In genomic region chr3:41274944-41275668, GRCh38 we compare ENCODE assay signal across 10 cellular contexts.
A peak's percentile ranks its signal among the peaks of the same experiment; 100 is the strongest.
DNase-seq lines count a peak whose midpoint lies in the region; ATAC-seq and TF ChIP-seq lines count a peak whose summit lies in the region.
"Had no signal": no experiment of that assay in that cellular context is flagged by ENCODE, and none has a peak within 500 bp of the region (broad histone marks: within the 10 kb centered on the region; RNA-seq: fewer than 3 reads in every experiment).

No MANE protein-coding gene starts in this region.

- H3K27me3 ChIP-seq in mammary epithelial cell (ENCODE audit: insufficient read depth, low read length) = no peaks in the 10 kb centered on the region

- H3K9ac ChIP-seq in mammary epithelial cell (ENCODE audit: insufficient read depth, low read length) = no peak overlapping the region

- dilution Hi-C loops in mammary epithelial cell (cut with HindIII; ENCODE audit: low sequenced_read_pairs) = no loop called here

- no peak overlapping the region for H2AFZ ChIP-seq in mammary epithelial cell (ENCODE audit: low read depth, low read length)

- in situ Hi-C loops in mammary epithelial cell (cut with MboI; ENCODE audit: low sequenced_read_pairs in 2 of 2) = no loop called here

- H3K4me2 ChIP-seq in mammary epithelial cell (ENCODE audit: insufficient read depth, low read depth, low read length) = no peak overlapping the region

- DNase-seq in AG09319 (ENCODE audit: extremely low read depth, low read depth) (peak; percentile 7), HuH-7 (ENCODE audit: low spot score) (peak; percentile 60), mammary epithelial cell (peak; percentile 73), kidney glomerular epithelial cell (lab: John Stamatoyannopoulos, UW) (peak; percentile 51), occipital lobe (lab: John Stamatoyannopoulos, UW) (no peak)
- DNase-seq: dermis blood vessel endothelial cell, head of caudate nucleus had no signal

- H3K27ac ChIP-seq in mammary epithelial cell (ENCODE audit: insufficient read depth, low read depth, low read length) = no peak overlapping the region

- no peaks in the 10 kb centered on the region for H4K20me1 ChIP-seq in mammary epithelial cell (ENCODE audit: insufficient read depth, low read length)

- CTCF ChIA-PET in mammary epithelial cell (lab: Charles Lee; ENCODE audit: low non-redundant PET) = no interaction called here

- no peaks in the 10 kb centered on the region for H3K79me2 ChIP-seq in mammary epithelial cell (ENCODE audit: insufficient read depth, low read length)

- no peak overlapping the region for H3K4me3 ChIP-seq in mammary epithelial cell (replicated peaks in 1 of 3; ENCODE audit: insufficient read depth in 1 of 3, low read depth in 2 of 3, low read length in 3 of 3)

- no TSS peak for BruUV-seq in mammary epithelial cell (replicated peaks; lab: Mats Ljungman, UMichigan)

- H3K9me3 ChIP-seq in mammary epithelial cell (replicated peaks; ENCODE audit: insufficient read depth, low read length) = no peaks in the 10 kb centered on the region

- peaks cover 12% of the 10 kb centered on the region for H3K4me1 ChIP-seq in mammary epithelial cell (ENCODE audit: insufficient read depth, low read length)

- no peaks in the 10 kb centered on the region for H3K36me3 ChIP-seq in mammary epithelial cell (ENCODE audit: insufficient read depth, low read length)

- TF ChIP-seq CTCF in AG09319 (IDR thresholded peaks at IDR 0.05; ENCODE audit: low read depth, low read length) (no peak), mammary epithelial cell (conservative IDR thresholded peaks at IDR 0.05 in 1 of 2, IDR thresholded peaks at IDR 0.05 in 1 of 2; ENCODE audit: extremely low read depth in 1 of 2, insufficient read depth in 1 of 2, low read depth in 1 of 2, low read length in 2 of 2) (no peak)

- ATAC-seq in HG03095 (IDR thresholded peaks at IDR 0.05; ENCODE audit: unreplicated experiment) = no peak
- no peak for ATAC-seq in GM19324 (IDR thresholded peaks at IDR 0.05; ENCODE audit: low FRiP score, unreplicated experiment)
- ATAC-seq in HG03354 (IDR thresholded peaks at IDR 0.05; ENCODE audit: poor library complexity, severe bottlenecking, unreplicated experiment) = no peak

- intact Hi-C loops in mammary epithelial cell (cut with micrococcal nuclease) = no loop called here
